Comparison of ENCODE assay signal across 10 cellular contexts in genomic region chr9:79574166-79574565, GRCh38. TPM values are rescaled to one million over a fixed set of nuclear protein-coding genes. Genes with fewer than 3 reads are reported as not detected.
DNase-seq lines count a peak whose midpoint lies in the region; ATAC-seq, FAIRE-seq and TF ChIP-seq lines count a peak whose summit lies in the region.
"Had no signal": no experiment of that assay in that cellular context is flagged by ENCODE, and none has a peak within 500 bp of the region (broad histone marks: within the 10 kb centered on the region; RNA-seq: fewer than 3 reads in every experiment).

No MANE protein-coding gene starts in this region.

- ATAC-seq in pancreas (no peak), HG03342 (IDR thresholded peaks at IDR 0.05; ENCODE audit: unreplicated experiment) (no peak), HG03097 (IDR thresholded peaks at IDR 0.05; ENCODE audit: low FRiP score, unreplicated experiment) (no peak)

- no peaks in the 10 kb centered on the region for H4K20me1 ChIP-seq in fibroblast of lung (ENCODE audit: control insufficient read depth, extremely low read depth, insufficient read depth, low read length)

- H3K36me3 Mint-ChIP-seq in CD8-positive, alpha-beta memory T cell, result peaks cover 0 to 20% (median 3%) of the 10 kb centered on the region in 3 donors

- peak overlapping the region in 6 of 7 donors; percentile 91 to 97 (median 95) for H3K4me3 Mint-ChIP-seq in CD8-positive, alpha-beta memory T cell

- H2AFZ ChIP-seq in fibroblast of lung (ENCODE audit: low read length), result no peak overlapping the region

- POLR2A ChIA-PET in CD8-positive, alpha-beta memory T cell (lab: Charles Lee), result interaction anchor here (0.7 to 1.3 kb wide), 3 partner anchors 8 to 107 kb away, joined by 4 to 5 read pairs (median 4); no protein-coding TSS in a partner anchor

- no peaks in the 10 kb centered on the region for H3K9me3 ChIP-seq in CD8-positive, alpha-beta memory T cell (ENCODE audit: low read length)
- H3K9me3 ChIP-seq in fibroblast of lung (ENCODE audit: control insufficient read depth, insufficient read depth, low read depth, low read length) (no peaks in the 10 kb centered on the region), pancreas (no peaks in the 10 kb centered on the region)

- no peak for TF ChIP-seq CTCF in fibroblast of lung (conservative IDR thresholded peaks at IDR 0.05 in 1 of 2, IDR thresholded peaks at IDR 0.05 in 1 of 2; ENCODE audit: low read depth in 1 of 2, low read length in 2 of 2)
- TF ChIP-seq CTCF in pancreas (IDR thresholded peaks at IDR 0.05), result no peak

- TF ChIP-seq POLR2A in H54 (IDR thresholded peaks at IDR 0.05; ENCODE audit: low read depth, low read length), result no peak

- CTCF ChIA-PET in CD8-positive, alpha-beta memory T cell (lab: Charles Lee), result no interaction called here

- peak; percentile 26 for FAIRE-seq in RCC 7860 (lab: Jason Lieb, UNC)
- FAIRE-seq in pancreas (lab: Jason Lieb, UNC), result no peak
- no peak for FAIRE-seq in H54 (lab: Jason Lieb, UNC)
- FAIRE-seq: GM18507 had no signal

- H3K27me3 Mint-ChIP-seq in CD8-positive, alpha-beta memory T cell, result peaks cover 4 to 7% of the 10 kb centered on the region in 2 donors

- 41 to 56% methylated on average over 6 of the region's 6 CpGs for WGBS in pancreas, 2 donors

- DNase-seq in CD8-positive, alpha-beta memory T cell, result no peak
- DNase-seq in RCC 7860 (ENCODE audit: low spot score) (no peak), fibroblast of lung (ENCODE audit: low read depth in 2 of 2) (no peak), pancreas (no peak), NCI-H2029 treated with DMSO at 0.1 percent for 48 hours (lab: John Stamatoyannopoulos, UW) (no peak), H54 (ENCODE audit: insufficient read length, low spot score) (no peak)
- DNase-seq: KG1 had no signal

- H3K4me3 ChIP-seq in CD8-positive, alpha-beta memory T cell (ENCODE audit: low read length), result peak overlapping the region; percentile 79
- H3K4me3 ChIP-seq in fibroblast of lung (replicated peaks in 1 of 4; ENCODE audit: control extremely low read depth in 1 of 4, insufficient read depth in 1 of 4, low read depth in 3 of 4, low read length in 4 of 4) (peak overlapping the region; percentile 65 to 77 (median 72)), pancreas (peak overlapping the region; percentile 83 to 97 (median 90))

- H3K27me3 ChIP-seq in CD8-positive, alpha-beta memory T cell (ENCODE audit: insufficient read depth, low read length, poor library complexity, severe bottlenecking), result no peaks in the 10 kb centered on the region
- H3K27me3 ChIP-seq in fibroblast of lung (ENCODE audit: control insufficient read depth, insufficient read depth, low read length) (no peaks in the 10 kb centered on the region), pancreas (no peaks in the 10 kb centered on the region)

- no peaks in the 10 kb centered on the region for H3K36me3 ChIP-seq in CD8-positive, alpha-beta memory T cell (ENCODE audit: insufficient read depth, low read length)
- no peaks in the 10 kb centered on the region for H3K36me3 ChIP-seq in fibroblast of lung (ENCODE audit: control insufficient read depth, insufficient read depth, low read length)
- no peaks in the 10 kb centered on the region for H3K36me3 ChIP-seq in pancreas

- peaks cover 13% of the 10 kb centered on the region for H3K79me2 ChIP-seq in fibroblast of lung (ENCODE audit: control insufficient read depth, insufficient read depth, low read length)

- H3K9ac ChIP-seq in fibroblast of lung (ENCODE audit: insufficient read depth, low read length), result no peak overlapping the region

- intact Hi-C loops in pancreas (cut with DNase I), result no loop called here

- H3K4me1 ChIP-seq in CD8-positive, alpha-beta memory T cell (ENCODE audit: insufficient read depth, low read length), result peaks cover 47% of the 10 kb centered on the region
- H3K4me1 ChIP-seq in fibroblast of lung (ENCODE audit: control insufficient read depth, extremely low read depth, insufficient read depth, low read length), result peaks cover 3% of the 10 kb centered on the region
- H3K4me1 ChIP-seq in pancreas, result peaks cover 0 to 9% (median 0%) of the 10 kb centered on the region in 3 donors

- peaks cover 55 to 66% (median 64%) of the 10 kb centered on the region in 3 donors for H3K4me1 Mint-ChIP-seq in CD8-positive, alpha-beta memory T cell

- H3K4me2 ChIP-seq in fibroblast of lung (ENCODE audit: extremely low read depth, insufficient read depth, low read length), result peak overlapping the region; percentile 49

- peaks cover 0 to 3% (median 0%) of the 10 kb centered on the region in 5 donors for H3K9me3 Mint-ChIP-seq in CD8-positive, alpha-beta memory T cell

- H3K27ac Mint-ChIP-seq in CD8-positive, alpha-beta memory T cell, result peak overlapping the region in 7 of 8 donors; percentile 30 to 98 (median 97)

- no peak overlapping the region for H3K27ac ChIP-seq in CD8-positive, alpha-beta memory T cell (ENCODE audit: low read depth, low read length)
- H3K27ac ChIP-seq in fibroblast of lung (ENCODE audit: insufficient read depth, low read length) (no peak overlapping the region), pancreas (no peak overlapping the region)

RNA-seq across cellular contexts. Expression of gene TLE4, which starts 2.4 kb away (rescaled TPM):
- 10 to 100 TPM; 28.1 to 29.2 TPM for total RNA-seq in CD8-positive, alpha-beta memory T cell
- 41.6 TPM for polyA plus RNA-seq in CD8-positive, alpha-beta memory T cell
- 9.8 and 13.5 TPM in 2 replicates for total RNA-seq in fibroblast of lung
- polyA plus RNA-seq in fibroblast of lung, result 27.5 and 35.0 TPM in 2 replicates
- 10.8 and 16.7 TPM in 2 replicates for polyA plus RNA-seq in fibroblast of lung (2012)
- 25.5 and 43.3 TPM in 2 replicates for polyA minus RNA-seq in fibroblast of lung (ENCODE audit: low replicate concordance)
- total RNA-seq in pancreas, result 10 to 100 TPM in 3 of 6 donors, 1 to 10 TPM in 3; 8.0 to 19.0 (median 10.3) TPM
- 1 to 10 TPM; 2.8 to 4.1 TPM for polyA plus RNA-seq in pancreas
